1 cellular context compared by ENCODE assay signal in genomic region chr11:128496249-128496648, GRCh38.
TF ChIP-seq lines count a peak whose summit lies in the region.

No MANE protein-coding gene starts in this region.

TF ChIP-seq in IMR-90, 13 proteins besides CTCF, POLR2A, EP300 and RAD21 (continued from another document):
- TF ChIP-seq ELK1 (IDR thresholded peaks at IDR 0.05; ENCODE audit: borderline replicate concordance, low read depth, low read length) (no peak), CEBPB (IDR thresholded peaks at IDR 0.05; ENCODE audit: low read depth, low read length) (no peak), SMC3 (IDR thresholded peaks at IDR 0.05; ENCODE audit: low read depth, low read length) (no peak), MAZ (IDR thresholded peaks at IDR 0.05; ENCODE audit: borderline replicate concordance, low read depth, low read length) (no peak), BHLHE40 (IDR thresholded peaks at IDR 0.05; ENCODE audit: low read depth, low read length) (no peak)
TF ChIP-seq in IMR-90: peak in this region for 0.
